Comparison of ENCODE assay signal across 20 cellular contexts in the genomic region with DNA sequence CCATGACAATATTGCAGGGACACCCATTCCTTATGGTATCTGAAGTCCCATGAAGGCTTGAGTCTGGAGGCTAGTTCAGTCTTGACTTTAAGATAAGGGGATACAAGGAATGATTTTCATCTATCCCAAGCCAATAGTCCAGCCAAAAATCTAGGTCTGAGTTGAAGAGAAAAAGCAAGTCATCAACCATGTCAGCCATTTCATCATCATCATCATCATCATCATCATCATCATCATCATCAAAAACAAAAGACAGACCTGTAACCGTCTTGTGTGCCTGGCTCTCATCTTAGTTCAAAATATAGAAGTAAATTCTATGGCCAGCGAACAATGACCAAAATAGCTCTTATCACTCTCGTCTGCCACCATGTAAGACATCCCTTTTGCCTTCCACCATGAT. TPM values are rescaled to one million over a fixed set of nuclear protein-coding genes. Genes with fewer than 3 reads are reported as not detected.
"Had no signal": no experiment of that assay in that cellular context is flagged by ENCODE, and none has a peak within 500 bp of the region (broad histone marks: within the 10 kb centered on the region; RNA-seq: fewer than 3 reads in every experiment).

No MANE protein-coding gene starts in this region.

RNA-seq across cellular contexts. Expression of a gene that starts 59.5 kb away (rescaled TPM):
- total RNA-seq: activated naive CD4-positive, alpha-beta T cell treated with anti-CD3 and anti-CD28 coated beads for 36 hours; activated naive CD4-positive, alpha-beta T cell treated with anti-CD3 and anti-CD28 coated beads, Interleukin-2, amount 50 U/mL, for 72 hours; activated naive CD8-positive, alpha-beta T cell treated with anti-CD3 and anti-CD28 coated beads for 36 hours; activated naive CD8-positive, alpha-beta T cell treated with anti-CD3 and anti-CD28 coated beads, Interleukin-2, amount 10 ng/mL, durations not matched to agents 7 days and 5 days; activated T-cell treated with anti-CD3 and anti-CD28 coated beads, Interleukin-2, amount 50 U/mL, for 72 hours; activated T-helper 1 cell treated with anti-CD3 and anti-CD28 coated beads, Interleukin-12 subunit alpha, Interleukin-12 subunit beta, Interleukin-2, Interleukin-4 antibody, amounts not matched to agents 30 ng/mL and 10 ng/mL and 1 ng/mL, durations not matched to agents 14 hours and 24 hours and 36 hours; activated T-helper 17 cell treated with anti-CD3 and anti-CD28 coated beads, Interleukin-2, amount 50 U/mL, for 72 hours; activated T-helper 2 cell treated with anti-CD3 and anti-CD28 coated beads, Interferon-gamma antibody, Interleukin-2, Interleukin-4, amounts not matched to agents 10 μg/mL and 5 μg/mL and 100 μg/mL, durations not matched to agents 14 hours and 24 hours and 36 hours; adrenal gland; aorta; ascending aorta; astrocyte; body of pancreas; breast epithelium; bronchial epithelial cell; cardiac muscle cell; cardiac septum; cerebellum; chondrocyte had no signal
- polyA plus RNA-seq: adipose tissue, adrenal gland, aorta, cardiac muscle cell had no signal
